In genomic region chr12:104064031-104064841, GRCh38 we compare ENCODE assay signal across 1 cellular context.
TF ChIP-seq lines count a peak whose summit lies in the region.

Gene HCFC2 (plus strand): TSS chr12:104064531. CDS start chr12:104064561, 30 bp downstream.

TF ChIP-seq in HepG2, 621 proteins besides CTCF, POLR2A, EP300 and RAD21 (continued from another document and continues in another):
- TF ChIP-seq TFE3 (CRISPR knock-in tag; IDR thresholded peaks at IDR 0.05) = 0 out of 2 replicates have a peak, but pooled peaks have one; percentile 67
- no peak for TF ChIP-seq ZNF678 (CRISPR knock-in tag; IDR thresholded peaks at IDR 0.05)
- TF ChIP-seq ZBTB4 (CRISPR knock-in tag; IDR thresholded peaks at IDR 0.05; ENCODE audit: borderline replicate concordance) = no peak
- peak; percentile 48; the same call in 1 of the 2 replicates for TF ChIP-seq ZNF292 (CRISPR knock-in tag; IDR thresholded peaks at IDR 0.05; ENCODE audit: borderline replicate concordance, low read depth)
- no peak for TF ChIP-seq ZNF256 (CRISPR knock-in tag; conservative IDR thresholded peaks at IDR 0.05)
- no peak for TF ChIP-seq ZNF224 (CRISPR knock-in tag; IDR thresholded peaks at IDR 0.05)
- TF ChIP-seq ZNF235 (CRISPR knock-in tag; IDR thresholded peaks at IDR 0.05; ENCODE audit: borderline replicate concordance) = no peak
- 0 out of 2 replicates have a peak, but pooled peaks have one; percentile 25 for TF ChIP-seq ZNF264 (CRISPR knock-in tag; IDR thresholded peaks at IDR 0.05)
- TF ChIP-seq FIP1L1 (IDR thresholded peaks at IDR 0.05; ENCODE audit: borderline replicate concordance, insufficient read depth, low read depth, low read length) = no peak
- peak; percentile 96 for TF ChIP-seq SAP130 (CRISPR knock-in tag; IDR thresholded peaks at IDR 0.05; ENCODE audit: low read depth)
- TF ChIP-seq NONO (IDR thresholded peaks at IDR 0.05) = no peak
- peak; percentile 89 for TF ChIP-seq NONO (CRISPR knock-in tag; conservative IDR thresholded peaks at IDR 0.05)
- TF ChIP-seq RELA (CRISPR knock-in tag; IDR thresholded peaks at IDR 0.05) = 0 out of 2 replicates have a peak, but pooled peaks have one; percentile 26
- TF ChIP-seq THRA (CRISPR knock-in tag; IDR thresholded peaks at IDR 0.05; ENCODE audit: borderline replicate concordance) = no peak
- no peak for TF ChIP-seq NCOA1 (CRISPR knock-in tag; IDR thresholded peaks at IDR 0.05)
- TF ChIP-seq ZNF317 (CRISPR knock-in tag; IDR thresholded peaks at IDR 0.05) = peak; percentile 18; the same call in 1 of the 2 replicates
- TF ChIP-seq ZNF773 (CRISPR knock-in tag; IDR thresholded peaks at IDR 0.05; ENCODE audit: borderline replicate concordance) = no peak; the same call in 1 of the 2 replicates
- TF ChIP-seq ZMAT3 (CRISPR knock-in tag; conservative IDR thresholded peaks at IDR 0.05) = peak; percentile 39; the same call in 1 of the 2 replicates
- no peak for TF ChIP-seq MEF2D (CRISPR knock-in tag; IDR thresholded peaks at IDR 0.05)
- no peak for TF ChIP-seq NPAS2 (CRISPR knock-in tag; IDR thresholded peaks at IDR 0.05; ENCODE audit: borderline replicate concordance)
- no peak for TF ChIP-seq ARID3A (IDR thresholded peaks at IDR 0.05; ENCODE audit: low read depth, low read length)
- TF ChIP-seq NFYB (CRISPR knock-in tag; IDR thresholded peaks at IDR 0.05) = 0 out of 2 replicates have a peak, but pooled peaks have one; percentile 13
- no peak for TF ChIP-seq ZNF629 (CRISPR knock-in tag; conservative IDR thresholded peaks at IDR 0.05)
- TF ChIP-seq HOXA5 (CRISPR knock-in tag; IDR thresholded peaks at IDR 0.05) = 0 out of 2 replicates have a peak, but pooled peaks have one; percentile 54
- no peak; the same call in 1 of the 2 replicates for TF ChIP-seq XBP1 (CRISPR knock-in tag; IDR thresholded peaks at IDR 0.05)
- no peak for TF ChIP-seq ZNF513 (CRISPR knock-in tag; conservative IDR thresholded peaks at IDR 0.05)
- no peak for TF ChIP-seq ZNF530 (CRISPR knock-in tag; IDR thresholded peaks at IDR 0.05; ENCODE audit: low read depth)
- no peak for TF ChIP-seq ZNF577 (CRISPR knock-in tag; IDR thresholded peaks at IDR 0.05; ENCODE audit: borderline replicate concordance, low read depth)
- TF ChIP-seq BRF2 (CRISPR knock-in tag; IDR thresholded peaks at IDR 0.05) = no peak
- TF ChIP-seq ATF6 (CRISPR knock-in tag; conservative IDR thresholded peaks at IDR 0.05) = no peak
- no peak for TF ChIP-seq MTERF4 (CRISPR knock-in tag; IDR thresholded peaks at IDR 0.05)
- TF ChIP-seq ZNF431 (CRISPR knock-in tag; IDR thresholded peaks at IDR 0.05; ENCODE audit: borderline replicate concordance, low read depth) = 0 out of 2 replicates have a peak, but pooled peaks have one; percentile 1
- no peak for TF ChIP-seq TEAD2 (CRISPR knock-in tag; IDR thresholded peaks at IDR 0.05)
- 0 out of 2 replicates have a peak, but pooled peaks have one; percentile 27 for TF ChIP-seq ZNF891 (CRISPR knock-in tag; IDR thresholded peaks at IDR 0.05)
- TF ChIP-seq MTF2 (CRISPR knock-in tag; IDR thresholded peaks at IDR 0.05; ENCODE audit: borderline replicate concordance) = peak; percentile 58; the same call in 1 of the 2 replicates
- no peak; the same call in 1 of the 2 replicates for TF ChIP-seq PAXIP1 (CRISPR knock-in tag; conservative IDR thresholded peaks at IDR 0.05)
- TF ChIP-seq POLR2AphosphoS2 (IDR thresholded peaks at IDR 0.05; ENCODE audit: low read depth, low read length) = no peak
- no peak for TF ChIP-seq ZFP62 (CRISPR knock-in tag; IDR thresholded peaks at IDR 0.05)
- peak; percentile 31; the same call in 1 of the 2 replicates for TF ChIP-seq FOSL2 (CRISPR knock-in tag; IDR thresholded peaks at IDR 0.05)
- peak; percentile 73; the same call in 1 of the 2 replicates for TF ChIP-seq SIN3A (IDR thresholded peaks at IDR 0.05; ENCODE audit: borderline replicate concordance, low read depth, low read length)
- TF ChIP-seq KLF16 (CRISPR knock-in tag; IDR thresholded peaks at IDR 0.05) = peak in 1 of 2 experiments; percentile 82; a peak in 2 of 4 replicates
- no peak for TF ChIP-seq SRY (CRISPR knock-in tag; IDR thresholded peaks at IDR 0.05)
- no peak for TF ChIP-seq SRSF1 (optimal IDR thresholded peaks at IDR 0.05; ENCODE audit: low read depth, low read length)
- TF ChIP-seq ARHGAP35 (CRISPR knock-in tag; IDR thresholded peaks at IDR 0.05; ENCODE audit: borderline replicate concordance) = 0 out of 2 replicates have a peak, but pooled peaks have one; percentile 44
